Comparison of ENCODE assay signal across 30 cellular contexts in genomic region chr2:97858442-97858841, GRCh38.
DNase-seq lines count a peak whose midpoint lies in the region; ATAC-seq and TF ChIP-seq lines count a peak whose summit lies in the region.
"Had no signal": no experiment of that assay in that cellular context is flagged by ENCODE, and none has a peak within 500 bp of the region (broad histone marks: within the 10 kb centered on the region; RNA-seq: fewer than 3 reads in every experiment).

No MANE protein-coding gene starts in this region.

- no peaks in the 10 kb centered on the region for H3K27me3 Mint-ChIP-seq in activated T-helper 17 cell treated with anti-CD3 and anti-CD28 coated beads, Interleukin-2, amount 50 U/mL, for 72 hours
- H3K27me3 Mint-ChIP-seq in activated CD8-positive, alpha-beta T cell treated with anti-CD3 and anti-CD28 coated beads for 36 hours = no peaks in the 10 kb centered on the region
- H3K27me3 Mint-ChIP-seq: CD4-positive, alpha-beta T cell had no signal

- H3K27ac Mint-ChIP-seq in activated T-helper 17 cell treated with anti-CD3 and anti-CD28 coated beads, Interleukin-2, amount 50 U/mL, for 72 hours = peak overlapping the region; percentile 27
- no peak overlapping the region for H3K27ac Mint-ChIP-seq in activated CD8-positive, alpha-beta T cell treated with anti-CD3 and anti-CD28 coated beads for 36 hours
- H3K27ac Mint-ChIP-seq: CD4-positive, alpha-beta T cell had no signal

- H3K9ac ChIP-seq in SK-N-SH (no peak overlapping the region), mesendoderm (ENCODE audit: low read length) (no peak overlapping the region)
- H3K9ac ChIP-seq: GM23248 had no signal

- H3K79me2 ChIP-seq in SK-N-SH (ENCODE audit: insufficient read depth) = no peaks in the 10 kb centered on the region
- H3K79me2 ChIP-seq in mesendoderm (ENCODE audit: control insufficient read depth, insufficient read depth, low read length) = no peaks in the 10 kb centered on the region

- TF ChIP-seq CTCF in SK-N-SH (IDR thresholded peaks at IDR 0.05) = no peak
- no peak for TF ChIP-seq CTCF in activated CD8-positive, alpha-beta T cell treated with anti-CD3 and anti-CD28 coated beads for 36 hours (IDR thresholded peaks at IDR 0.05)
- no peak for TF ChIP-seq CTCF in lower leg skin (IDR thresholded peaks at IDR 0.05)

- no peak overlapping the region for H3K4me3 ChIP-seq in SK-N-SH (ENCODE audit: low read depth in 2 of 2, low read length in 1 of 2)
- H3K4me3 ChIP-seq in mesendoderm (ENCODE audit: low read length) = no peak overlapping the region
- no peak overlapping the region for H3K4me3 ChIP-seq in lower leg skin (ENCODE audit: low read depth, poor library complexity, severe bottlenecking)
- H3K4me3 ChIP-seq: body of pancreas, GM23248, heart left ventricle, thoracic aorta, uterus had no signal

- no peak overlapping the region for H2BK15ac ChIP-seq in mesendoderm (replicated peaks; ENCODE audit: low read depth)

- CTCF ChIA-PET in SK-N-SH (lab: Yijun Ruan, JAX) = no interaction called here
- CTCF ChIA-PET in activated CD8-positive, alpha-beta T cell treated with anti-CD3 and anti-CD28 coated beads for 36 hours (lab: Charles Lee) = no interaction called here

- H3K27ac ChIP-seq in SK-N-SH (ENCODE audit: low read depth in 2 of 2, low read length in 1 of 2) (no peak overlapping the region), mesendoderm (ENCODE audit: low read depth, low read length) (no peak overlapping the region)
- H3K27ac ChIP-seq: body of pancreas, GM23248, heart left ventricle, RWPE1, thoracic aorta, uterus had no signal

- H4K20me1 ChIP-seq in SK-N-SH (ENCODE audit: insufficient read depth) = no peaks in the 10 kb centered on the region

- no peak overlapping the region for H3K4me2 ChIP-seq in SK-N-SH
- no peak overlapping the region for H3K4me2 ChIP-seq in mesendoderm (ENCODE audit: low read length)

- H4K5ac ChIP-seq in mesendoderm (ENCODE audit: low read length) = no peak overlapping the region

- H3F3A ChIP-seq in SK-N-SH (replicated peaks; ENCODE audit: insufficient read depth) = no peaks in the 10 kb centered on the region

- no peaks in the 10 kb centered on the region for H3K27me3 ChIP-seq in SK-N-SH (ENCODE audit: insufficient read depth)
- no peaks in the 10 kb centered on the region for H3K27me3 ChIP-seq in mesendoderm (ENCODE audit: insufficient read depth, low read length, poor library complexity)
- H3K27me3 ChIP-seq: body of pancreas, heart left ventricle, uterus had no signal

- H3K56ac ChIP-seq in mesendoderm (ENCODE audit: low read length) = no peak overlapping the region

- no peak for DNase-seq in SK-N-SH
- DNase-seq in mesendoderm = peak; percentile 79
- DNase-seq in activated T-cell treated with anti-CD3 and anti-CD28 coated beads, Interleukin-2, amount 50 U/mL, for 48 hours = no peak
- no peak for DNase-seq in activated CD8-positive, alpha-beta T cell treated with anti-CD3 and anti-CD28 coated beads for 36 hours
- no peak for DNase-seq in lower leg skin (ENCODE audit: low spot score in 2 of 2)
- DNase-seq in activated gamma-delta T cell treated with Interleukin-2 at 50 U/mL for 16 hours = no peak
- DNase-seq: activated CD4-positive, alpha-beta T cell treated with anti-CD3 and anti-CD28 coated beads for 4 hours; activated naive CD4-positive, alpha-beta T cell; activated T-cell treated with anti-CD3 and anti-CD28 coated beads, Interleukin-2, amount 50 U/mL, for 1 hour; body of pancreas; CD4-positive, alpha-beta T cell; effector CD4-positive, alpha-beta T cell; EL; erythroblast; foreskin fibroblast; GM23248; heart left ventricle; left colon; NCI-H1092; NCI-H187; NCI-H2227 treated with DMSO at 0.1 percent for 48 hours; nucleus accumbens; stimulated activated CD4-positive, alpha-beta T cell treated with anti-CD3 and anti-CD28 coated beads, Interleukin-15, amount 100 ng/mL, for 24 hours; stimulated activated naive CD4-positive, alpha-beta T cell treated with Interleukin-2 at 50 U/mL for 16 hours; T-helper 2 cell; uterus had no signal

- H3K18ac ChIP-seq in mesendoderm (ENCODE audit: low read length) = no peak overlapping the region

- H3K4me1 ChIP-seq in SK-N-SH (ENCODE audit: control insufficient read depth in 1 of 2, insufficient read depth in 2 of 2, low read depth in 1 of 2, low read length in 1 of 2) = no peaks in the 10 kb centered on the region
- H3K4me1 ChIP-seq in mesendoderm (ENCODE audit: control insufficient read depth, low read depth, low read length) = no peaks in the 10 kb centered on the region
- H3K4me1 ChIP-seq: body of pancreas, uterus had no signal

- peak; percentile 9; the same call in 1 of the 2 replicates for TF ChIP-seq RAD21 in SK-N-SH (IDR thresholded peaks at IDR 0.05; ENCODE audit: low read length)

- H3K23ac ChIP-seq in mesendoderm (ENCODE audit: low read length) = no peak overlapping the region

- no peak overlapping the region for H3K4ac ChIP-seq in mesendoderm (ENCODE audit: low read depth, low read length)

- H2AK5ac ChIP-seq in mesendoderm (ENCODE audit: low read length) = no peak overlapping the region

- POLR2A ChIA-PET in SK-N-SH (lab: Yijun Ruan, JAX) = no interaction called here
- POLR2A ChIA-PET in activated CD8-positive, alpha-beta T cell treated with anti-CD3 and anti-CD28 coated beads for 36 hours (lab: Charles Lee) = no interaction called here

- intact Hi-C loops in activated CD8-positive, alpha-beta T cell treated with anti-CD3 and anti-CD28 coated beads for 36 hours (cut with micrococcal nuclease) = loop anchor here (10.0 kb wide), 1 partner anchor 136 kb away; the partner anchor contains the start of gene TMEM131
- intact Hi-C loops in lower leg skin (cut with DNase I; ENCODE audit: low total_unique reads) = no loop called here

- H3K9me3 Mint-ChIP-seq in activated T-helper 17 cell treated with anti-CD3 and anti-CD28 coated beads, Interleukin-2, amount 50 U/mL, for 72 hours = no peaks in the 10 kb centered on the region
- peaks cover 6% of the 10 kb centered on the region for H3K9me3 Mint-ChIP-seq in activated CD8-positive, alpha-beta T cell treated with anti-CD3 and anti-CD28 coated beads for 36 hours

- 94% methylated on average over 3 of the region's 3 CpGs for WGBS in SK-N-SH (ENCODE audit: low lambda C conversion rate)
- no CpG with 5 or more reads among the region's 3 CpGs for WGBS in mesendoderm (ENCODE audit: extremely low coverage, insufficient coverage, low lambda C conversion rate)
- WGBS in lower leg skin, 2 donors = 87 to 95% methylated on average over 3 of the region's 3 CpGs

- H3K9me3 ChIP-seq in SK-N-SH = no peaks in the 10 kb centered on the region
- H3K9me3 ChIP-seq: body of pancreas, thoracic aorta had no signal

- H4K8ac ChIP-seq in mesendoderm (ENCODE audit: low read depth, low read length) = no peak overlapping the region

- no peak overlapping the region for H2BK120ac ChIP-seq in mesendoderm (ENCODE audit: low read depth, low read length)

- no peak overlapping the region for H2AFZ ChIP-seq in SK-N-SH (ENCODE audit: low read depth)
- H2AFZ ChIP-seq: GM23248 had no signal

- peaks cover 5 to 8% of the 10 kb centered on the region in 2 experiments for H3K36me3 ChIP-seq in SK-N-SH (replicated peaks in 1 of 2; ENCODE audit: control insufficient read depth in 1 of 2, insufficient read depth in 2 of 2, low read length in 1 of 2)
- H3K36me3 ChIP-seq in mesendoderm (ENCODE audit: control insufficient read depth, insufficient read depth, low read length) = no peaks in the 10 kb centered on the region
- H3K36me3 ChIP-seq: thoracic aorta, uterus had no signal

- H3K9me2 ChIP-seq in SK-N-SH = no peaks in the 10 kb centered on the region

- no peak overlapping the region for H2BK5ac ChIP-seq in mesendoderm (ENCODE audit: low read length)

- no peaks in the 10 kb centered on the region for H3K4me1 Mint-ChIP-seq in activated T-helper 17 cell treated with anti-CD3 and anti-CD28 coated beads, Interleukin-2, amount 50 U/mL, for 72 hours
- H3K4me1 Mint-ChIP-seq in activated CD8-positive, alpha-beta T cell treated with anti-CD3 and anti-CD28 coated beads for 36 hours (ENCODE audit: low read depth) = no peaks in the 10 kb centered on the region

- TF ChIP-seq EP300 in SK-N-SH (IDR thresholded peaks at IDR 0.05; ENCODE audit: borderline replicate concordance in 1 of 2, low read depth in 1 of 2, low read length in 1 of 2) = no peak

- ATAC-seq in SK-N-SH treated with all-trans-retinoic acid at 6 μM for 48 hours = no peak
- ATAC-seq in activated T-helper 17 cell treated with anti-CD3 and anti-CD28 coated beads, Interleukin-2, amount 50 U/mL, for 72 hours (replicated peaks) = no peak
- no peak for ATAC-seq in activated CD8-positive, alpha-beta T cell treated with anti-CD3 and anti-CD28 coated beads for 36 hours
- ATAC-seq: body of pancreas, heart left ventricle, left colon had no signal

- no peaks in the 10 kb centered on the region for H3K79me1 ChIP-seq in mesendoderm (ENCODE audit: low read length)

- no peak for TF ChIP-seq POLR2A in lower leg skin (IDR thresholded peaks at IDR 0.05)

- H3K4me3 Mint-ChIP-seq in activated T-helper 17 cell treated with anti-CD3 and anti-CD28 coated beads, Interleukin-2, amount 50 U/mL, for 72 hours = no peak overlapping the region
- no peak overlapping the region for H3K4me3 Mint-ChIP-seq in activated CD8-positive, alpha-beta T cell treated with anti-CD3 and anti-CD28 coated beads for 36 hours
- H3K4me3 Mint-ChIP-seq: CD4-positive, alpha-beta T cell had no signal

- H3K36me3 Mint-ChIP-seq in activated T-helper 17 cell treated with anti-CD3 and anti-CD28 coated beads, Interleukin-2, amount 50 U/mL, for 72 hours (ENCODE audit: low read depth) = peaks cover 43% of the 10 kb centered on the region
- peaks cover 29% of the 10 kb centered on the region for H3K36me3 Mint-ChIP-seq in activated CD8-positive, alpha-beta T cell treated with anti-CD3 and anti-CD28 coated beads for 36 hours (ENCODE audit: low read depth)

TF ChIP-seq in SK-N-SH, 30 proteins besides CTCF, POLR2A, EP300 and RAD21 (continues in another document):
- TF ChIP-seq POLR2AphosphoS5 (IDR thresholded peaks at IDR 0.05; ENCODE audit: low read depth, low read length) (no peak), SMC3 (IDR thresholded peaks at IDR 0.05; ENCODE audit: low read depth, low read length) (no peak)

TF ChIP-seq in SK-N-SH treated with all-trans-retinoic acid at 6 μM for 48 hours, 23 proteins besides CTCF, POLR2A, EP300 and RAD21 (continues in another document):
- no peak for TF ChIP-seq BACH2 (CRISPR knock-in tag; IDR thresholded peaks at IDR 0.05; ENCODE audit: borderline replicate concordance)
- no peak for TF ChIP-seq ARNTL (CRISPR knock-in tag; IDR thresholded peaks at IDR 0.05; ENCODE audit: borderline replicate concordance, low read depth)
- no peak for TF ChIP-seq ZFP3 (CRISPR knock-in tag; IDR thresholded peaks at IDR 0.05)
